ENCODE assay signal across 9 cellular contexts in genomic region chr5:43110606-43111170, GRCh38. TPM values are rescaled to one million over a fixed set of nuclear protein-coding genes. Genes with fewer than 3 reads are reported as not detected.
DNase-seq lines count a peak whose midpoint lies in the region; TF ChIP-seq lines count a peak whose summit lies in the region.
"Had no signal": no experiment of that assay in that cellular context is flagged by ENCODE, and none has a peak within 500 bp of the region (broad histone marks: within the 10 kb centered on the region; RNA-seq: fewer than 3 reads in every experiment).

No MANE protein-coding gene starts in this region.

- H3K9me3 ChIP-seq in PC-9 (ENCODE audit: insufficient read depth, low read depth) (no peaks in the 10 kb centered on the region), mammary epithelial cell (replicated peaks; ENCODE audit: insufficient read depth, low read length) (no peaks in the 10 kb centered on the region), ascending aorta (no peaks in the 10 kb centered on the region)

- peaks cover 10% of the 10 kb centered on the region; the same call in 1 of the 2 replicates for H3F3A ChIP-seq in PC-9 (ENCODE audit: insufficient read depth, low read depth)

- BruUV-seq in PC-9 (replicated peaks; lab: Mats Ljungman, UMichigan), result no TSS peak
- BruUV-seq in mammary epithelial cell (replicated peaks; lab: Mats Ljungman, UMichigan), result no TSS peak

- H3K4me1 ChIP-seq in PC-9 (replicated peaks; ENCODE audit: insufficient read depth), result no peaks in the 10 kb centered on the region
- peaks cover 4% of the 10 kb centered on the region for H3K4me1 ChIP-seq in mammary epithelial cell (ENCODE audit: insufficient read depth, low read length)
- H3K4me1 ChIP-seq in ascending aorta, result no peaks in the 10 kb centered on the region

- H3K4me2 ChIP-seq in PC-9 (no peak overlapping the region), mammary epithelial cell (ENCODE audit: insufficient read depth, low read depth, low read length) (no peak overlapping the region)

- peak; percentile 71 for TF ChIP-seq CTCF in PC-9 (conservative IDR thresholded peaks at IDR 0.05)
- peak; percentile 26 to 28 for TF ChIP-seq CTCF in mammary epithelial cell (conservative IDR thresholded peaks at IDR 0.05 in 1 of 2, IDR thresholded peaks at IDR 0.05 in 1 of 2; ENCODE audit: extremely low read depth in 1 of 2, insufficient read depth in 1 of 2, low read depth in 1 of 2, low read length in 2 of 2)
- no peak for TF ChIP-seq CTCF in ascending aorta (IDR thresholded peaks at IDR 0.05)

- no peaks in the 10 kb centered on the region for H4K20me1 ChIP-seq in PC-9 (ENCODE audit: insufficient read depth)
- no peaks in the 10 kb centered on the region for H4K20me1 ChIP-seq in mammary epithelial cell (ENCODE audit: insufficient read depth, low read length)
- H4K20me1 ChIP-seq: BLaER1 treated with 17β-estradiol and CSF1 and Interleukin-3, amounts not matched to agents 10 nM and 100 nM had no signal

- H3K4me3 ChIP-seq in PC-9, result no peak overlapping the region
- H3K4me3 ChIP-seq in mammary epithelial cell (replicated peaks in 1 of 3; ENCODE audit: insufficient read depth in 1 of 3, low read depth in 2 of 3, low read length in 3 of 3), result no peak overlapping the region
- no peak overlapping the region for H3K4me3 ChIP-seq in ascending aorta
- H3K4me3 ChIP-seq: BLaER1 treated with 17β-estradiol and CSF1 and Interleukin-3, amounts not matched to agents 10 nM and 100 nM had no signal

- WGBS in mammary epithelial cell (ENCODE audit: low coverage, missing lambda C conversion rate), result 67% methylated on average over 5 of the region's 5 CpGs

- DNase-seq in NCI-H2196 (lab: John Stamatoyannopoulos, UW; ENCODE audit: unreplicated experiment) (peak; percentile 44), NCI-H2196 treated with DMSO at 0.1 percent for 48 hours (lab: John Stamatoyannopoulos, UW; ENCODE audit: unreplicated experiment) (no peak), PC-9 (peak in 1 of 2 experiments; percentile 34), mammary epithelial cell (no peak), DMS153 treated with DMSO at 0.1 percent for 48 hours (lab: John Stamatoyannopoulos, UW; ENCODE audit: unreplicated experiment) (no peak), hypothalamus (lab: John Stamatoyannopoulos, UW) (no peak), ascending aorta (ENCODE audit: low spot score in 2 of 2) (no peak)
- peak; percentile 42 for DNase-seq in stimulated activated CD4-positive, alpha-beta T cell treated with anti-CD3 and anti-CD28 coated beads, Interleukin-4, amount 100 ng/mL, for 1 hour

- intact Hi-C loops in PC-9 (cut with micrococcal nuclease; ENCODE audit: unreplicated experiment), result no loop called here
- intact Hi-C loops in mammary epithelial cell (cut with micrococcal nuclease), result no loop called here
- intact Hi-C loops in ascending aorta (cut with DNase I), result no loop called here

- H3K27me3 ChIP-seq in PC-9 (ENCODE audit: insufficient read depth, low read depth) (no peaks in the 10 kb centered on the region), mammary epithelial cell (ENCODE audit: insufficient read depth, low read length) (no peaks in the 10 kb centered on the region), ascending aorta (no peaks in the 10 kb centered on the region)
- H3K27me3 ChIP-seq: BLaER1 treated with 17β-estradiol and CSF1 and Interleukin-3, amounts not matched to agents 10 nM and 100 nM had no signal

- H3K27ac ChIP-seq in PC-9 (no peak overlapping the region), mammary epithelial cell (ENCODE audit: insufficient read depth, low read depth, low read length) (no peak overlapping the region), ascending aorta (no peak overlapping the region)
- H3K27ac ChIP-seq: BLaER1 treated with 17β-estradiol and CSF1 and Interleukin-3, amounts not matched to agents 10 nM and 100 nM had no signal

- in situ Hi-C loops in mammary epithelial cell (cut with MboI; ENCODE audit: low sequenced_read_pairs in 2 of 2), result no loop called here

- CTCF ChIA-PET in PC-9 (lab: Charles Lee), result no interaction called here
- CTCF ChIA-PET in mammary epithelial cell (lab: Charles Lee; ENCODE audit: low non-redundant PET), result no interaction called here

- POLR2A ChIA-PET in PC-9 (lab: Charles Lee; ENCODE audit: unreplicated experiment), result interaction anchor here (0.6 kb wide), 1 partner anchor 10 kb away, joined by 3 read pairs; no protein-coding TSS in a partner anchor

- H3K9ac ChIP-seq in mammary epithelial cell (ENCODE audit: insufficient read depth, low read length), result no peak overlapping the region
- H3K9ac ChIP-seq: BLaER1 treated with 17β-estradiol and CSF1 and Interleukin-3, amounts not matched to agents 10 nM and 100 nM had no signal

- dilution Hi-C loops in mammary epithelial cell (cut with HindIII; ENCODE audit: low sequenced_read_pairs), result no loop called here

- no peaks in the 10 kb centered on the region for H3K9me2 ChIP-seq in PC-9 (ENCODE audit: insufficient read depth)

- H3K79me2 ChIP-seq in PC-9 (ENCODE audit: low read depth), result no peaks in the 10 kb centered on the region
- H3K79me2 ChIP-seq in mammary epithelial cell (ENCODE audit: insufficient read depth, low read length), result no peaks in the 10 kb centered on the region

- H3K36me3 ChIP-seq in PC-9 (ENCODE audit: low read depth) (no peaks in the 10 kb centered on the region), mammary epithelial cell (ENCODE audit: insufficient read depth, low read length) (no peaks in the 10 kb centered on the region), ascending aorta (no peaks in the 10 kb centered on the region)
- H3K36me3 ChIP-seq: BLaER1 treated with 17β-estradiol and CSF1 and Interleukin-3, amounts not matched to agents 10 nM and 100 nM had no signal

- H2AFZ ChIP-seq in PC-9 (no peak overlapping the region), mammary epithelial cell (ENCODE audit: low read depth, low read length) (no peak overlapping the region)

RNA-seq across cellular contexts. Expression of gene ZNF131, which starts 10.0 kb away (rescaled TPM):
- total RNA-seq in PC-9 (2021), result 79.5 and 82.4 TPM in 2 replicates
- 10 to 100 TPM; 28.7 to 36.2 TPM for total RNA-seq in mammary epithelial cell
- 20.1 TPM for polyA plus RNA-seq in mammary epithelial cell
- polyA minus RNA-seq in mammary epithelial cell, result 27.3 TPM
- 61.2 TPM for total RNA-seq in ascending aorta

Comparison
In these comparisons a context has a peak if more than half of its experiments do, and no peak if none do; other contexts are left out.
1. DNase-seq: peak in NCI-H2196 (single experiment) and stimulated activated CD4-positive, alpha-beta T cell treated with anti-CD3 and anti-CD28 coated beads, Interleukin-4, amount 100 ng/mL, for 1 hour (single experiment); none in NCI-H2196 treated with DMSO at 0.1 percent for 48 hours (single experiment), mammary epithelial cell (single experiment), DMS153 treated with DMSO at 0.1 percent for 48 hours (single experiment), hypothalamus (0 of 51) and ascending aorta (0 of 2).
2. CTCF ChIP-seq: peak in PC-9 (single experiment) and mammary epithelial cell (2 of 2); none in ascending aorta (0 of 3).